Comparison of ENCODE assay signal across 22 cellular contexts in the genomic region with DNA sequence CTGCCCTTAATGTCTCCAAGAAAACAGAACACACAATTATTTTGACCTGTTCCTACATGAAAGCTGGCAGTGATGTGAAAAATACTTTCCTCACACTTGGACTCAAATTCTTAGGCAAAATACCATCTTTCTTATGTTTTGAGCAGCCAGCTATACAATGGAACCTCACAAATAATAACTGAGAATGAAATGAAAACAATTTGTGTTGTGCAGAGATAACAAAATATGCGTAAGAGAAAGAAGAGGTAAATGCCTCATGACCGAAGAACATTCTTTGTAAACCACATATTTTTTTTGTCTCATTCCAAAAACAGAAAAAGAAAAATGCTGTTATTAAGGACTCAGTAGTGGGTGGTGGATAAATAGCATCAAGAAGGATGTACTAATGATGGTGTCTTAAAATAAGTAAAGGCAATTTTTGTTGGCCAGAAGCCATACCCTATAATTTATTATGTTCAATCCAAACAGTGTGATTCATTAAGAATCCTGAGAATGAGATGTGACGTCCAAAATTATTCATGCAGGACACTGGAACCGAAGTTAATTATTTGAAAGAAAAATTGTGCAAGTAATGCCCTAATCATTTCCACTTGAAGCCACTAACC.
DNase-seq lines count a peak whose midpoint lies in the region; TF ChIP-seq lines count a peak whose summit lies in the region.
"Had no signal": no experiment of that assay in that cellular context is flagged by ENCODE, and none has a peak within 500 bp of the region (broad histone marks: within the 10 kb centered on the region; RNA-seq: fewer than 3 reads in every experiment).

No MANE protein-coding gene starts in this region.

- DNase-seq in GM23248 (peak; percentile 2), brain microvascular endothelial cell (peak; percentile 7), fibroblast of pulmonary artery (ENCODE audit: low read depth) (peak; percentile 1), MV-4-11 (lab: John Stamatoyannopoulos, UW) (no peak), islet precursor cell (no peak), GM10266 (ENCODE audit: extremely low spot score) (no peak)
- DNase-seq in CD8-positive, alpha-beta memory T cell, result no peak
- DNase-seq: activated CD4-positive, alpha-beta T cell treated with anti-CD3 and anti-CD28 coated beads for 48 hours; DMS 273 treated with DMSO at 0.1 percent for 48 hours; dorsolateral prefrontal cortex; H9; left cardiac atrium; MM.1S; NCI-H2171; NCI-H526 had no signal

- H3K27ac Mint-ChIP-seq in CD8-positive, alpha-beta memory T cell, result no peak overlapping the region
- H3K27ac Mint-ChIP-seq: activated naive CD4-positive, alpha-beta T cell treated with anti-CD3 and anti-CD28 coated beads, Interleukin-2, amount 50 U/mL, for 24 hours; brain; CD14-positive monocyte; H9; memory B cell had no signal

- no peaks in the 10 kb centered on the region for H3F3A ChIP-seq in GM23248 (ENCODE audit: insufficient read depth)

- H3K36me3 Mint-ChIP-seq in CD8-positive, alpha-beta memory T cell, result no peaks in the 10 kb centered on the region
- H3K36me3 Mint-ChIP-seq: activated naive CD4-positive, alpha-beta T cell treated with anti-CD3 and anti-CD28 coated beads, Interleukin-2, amount 50 U/mL, for 24 hours; brain; CD14-positive monocyte; memory B cell had no signal

- peak overlapping the region; percentile 20; the same call in 1 of the 2 replicates for H3K4me3 ChIP-seq in ACC112 (ENCODE audit: low read depth, low read length)
- no peak overlapping the region for H3K4me3 ChIP-seq in GM23248
- no peak overlapping the region for H3K4me3 ChIP-seq in brain microvascular endothelial cell (ENCODE audit: low read depth, low read length)
- no peak overlapping the region for H3K4me3 ChIP-seq in fibroblast of pulmonary artery (replicated peaks; ENCODE audit: low read depth, low read length)
- H3K4me3 ChIP-seq in CD8-positive, alpha-beta memory T cell (ENCODE audit: low read length), result no peak overlapping the region
- H3K4me3 ChIP-seq: dorsolateral prefrontal cortex, SJSA1 had no signal

- H3K4me1 ChIP-seq in ACC112 (ENCODE audit: control insufficient read depth, insufficient read depth, low read length, unreplicated experiment), result peaks cover 8% of the 10 kb centered on the region
- H3K4me1 ChIP-seq in GM23248 (ENCODE audit: insufficient read depth), result no peaks in the 10 kb centered on the region
- H3K4me1 ChIP-seq in CD8-positive, alpha-beta memory T cell (ENCODE audit: insufficient read depth, low read length), result no peaks in the 10 kb centered on the region
- H3K4me1 ChIP-seq: SJSA1 had no signal

- H3K27ac ChIP-seq in ACC112 (ENCODE audit: low read depth, low read length), result peak overlapping the region; percentile 56
- no peak overlapping the region for H3K27ac ChIP-seq in GM23248
- no peak overlapping the region for H3K27ac ChIP-seq in brain microvascular endothelial cell
- H3K27ac ChIP-seq in CD8-positive, alpha-beta memory T cell (ENCODE audit: low read depth, low read length), result no peak overlapping the region
- H3K27ac ChIP-seq: dorsolateral prefrontal cortex, neutrophil, SJSA1 had no signal

- no peaks in the 10 kb centered on the region for H3K27me3 ChIP-seq in ACC112 (ENCODE audit: insufficient read depth, low read length)
- no peaks in the 10 kb centered on the region for H3K27me3 ChIP-seq in GM23248 (replicated peaks; ENCODE audit: insufficient read depth)
- H3K27me3 ChIP-seq in brain microvascular endothelial cell (replicated peaks), result no peaks in the 10 kb centered on the region
- no peaks in the 10 kb centered on the region for H3K27me3 ChIP-seq in CD8-positive, alpha-beta memory T cell (ENCODE audit: insufficient read depth, low read length, poor library complexity, severe bottlenecking)
- H3K27me3 ChIP-seq: dorsolateral prefrontal cortex, neutrophil, SJSA1 had no signal

- H4K20me1 ChIP-seq in GM23248 (ENCODE audit: insufficient read depth), result no peaks in the 10 kb centered on the region

- 3 to 4% methylated on average over 4 of the region's 4 CpGs for WGBS in GM23248 (ENCODE audit: low coverage in 1 of 2, low lambda C conversion rate in 2 of 2, missing lambda C conversion rate in 2 of 2), 2 experiments

- CTCF ChIA-PET in CD8-positive, alpha-beta memory T cell (lab: Charles Lee), result no interaction called here

- no peaks in the 10 kb centered on the region for H3K36me3 ChIP-seq in ACC112 (ENCODE audit: insufficient read depth, low read length)
- H3K36me3 ChIP-seq in GM23248 (ENCODE audit: low read depth), result no peaks in the 10 kb centered on the region
- H3K36me3 ChIP-seq in brain microvascular endothelial cell (replicated peaks), result no peaks in the 10 kb centered on the region
- no peaks in the 10 kb centered on the region for H3K36me3 ChIP-seq in CD8-positive, alpha-beta memory T cell (ENCODE audit: insufficient read depth, low read length)
- H3K36me3 ChIP-seq: neutrophil, SJSA1 had no signal

- H2AFZ ChIP-seq in ACC112 (ENCODE audit: low read length, unreplicated experiment) (no peak overlapping the region), GM23248 (no peak overlapping the region)

- no peak overlapping the region for H3K4me2 ChIP-seq in GM23248 (ENCODE audit: unreplicated experiment)

- no peaks in the 10 kb centered on the region for H3K79me2 ChIP-seq in ACC112 (ENCODE audit: control insufficient read depth, insufficient read depth, low read length, unreplicated experiment)
- no peaks in the 10 kb centered on the region for H3K79me2 ChIP-seq in GM23248 (ENCODE audit: insufficient read depth)

- H3K9me3 Mint-ChIP-seq in CD8-positive, alpha-beta memory T cell, result peaks cover 2 to 16% (median 8%) of the 10 kb centered on the region in 5 donors
- H3K9me3 Mint-ChIP-seq: activated naive CD4-positive, alpha-beta T cell treated with anti-CD3 and anti-CD28 coated beads, Interleukin-2, amount 50 U/mL, for 24 hours; brain; H9 had no signal

- H3K4me1 Mint-ChIP-seq in CD8-positive, alpha-beta memory T cell, result no peaks in the 10 kb centered on the region
- H3K4me1 Mint-ChIP-seq: activated naive CD4-positive, alpha-beta T cell treated with anti-CD3 and anti-CD28 coated beads, Interleukin-2, amount 50 U/mL, for 24 hours; CD14-positive monocyte; H9; memory B cell had no signal

- H3K9me3 ChIP-seq in GM23248 (ENCODE audit: low read depth), result no peaks in the 10 kb centered on the region
- H3K9me3 ChIP-seq in CD8-positive, alpha-beta memory T cell (ENCODE audit: low read length), result no peaks in the 10 kb centered on the region
- H3K9me3 ChIP-seq: neutrophil, SJSA1 had no signal

- POLR2A ChIA-PET in CD8-positive, alpha-beta memory T cell (lab: Charles Lee), result no interaction called here

- no peaks in the 10 kb centered on the region for H3K9me2 ChIP-seq in GM23248 (ENCODE audit: insufficient read depth)

- H3K27me3 Mint-ChIP-seq in CD8-positive, alpha-beta memory T cell, result no peaks in the 10 kb centered on the region
- H3K27me3 Mint-ChIP-seq: activated naive CD4-positive, alpha-beta T cell treated with anti-CD3 and anti-CD28 coated beads, Interleukin-2, amount 50 U/mL, for 24 hours; memory B cell had no signal

- TF ChIP-seq CTCF in brain microvascular endothelial cell (IDR thresholded peaks at IDR 0.05; ENCODE audit: low read depth, low read length, missing control alignments) (no peak), fibroblast of pulmonary artery (IDR thresholded peaks at IDR 0.05; ENCODE audit: low read length, missing control alignments) (no peak), GM10266 (IDR thresholded peaks at IDR 0.05; ENCODE audit: control insufficient read depth, insufficient read depth, low read depth, missing control alignments) (no peak)

- H3K9ac ChIP-seq in GM23248, result no peak overlapping the region

- H3K4me3 Mint-ChIP-seq in CD8-positive, alpha-beta memory T cell, result no peak overlapping the region
- H3K4me3 Mint-ChIP-seq: activated naive CD4-positive, alpha-beta T cell treated with anti-CD3 and anti-CD28 coated beads, Interleukin-2, amount 50 U/mL, for 24 hours; brain; CD14-positive monocyte; H9; memory B cell had no signal

- in situ Hi-C loops in GM23248 (cut with MboI), result no loop called here
- in situ Hi-C loops in brain microvascular endothelial cell (cut with HindIII; ENCODE audit: low pct_ligation_motif_present, low sequenced_read_pairs), result no loop called here

Comparison
In these comparisons a context has a peak if more than half of its experiments do, and no peak if none do; other contexts are left out.
1. DNase-seq: peak in GM23248 (single experiment), brain microvascular endothelial cell (single experiment) and fibroblast of pulmonary artery (single experiment); none in MV-4-11 (single experiment), islet precursor cell (single experiment), GM10266 (single experiment) and CD8-positive, alpha-beta memory T cell (0 of 5).